In the genomic region with DNA sequence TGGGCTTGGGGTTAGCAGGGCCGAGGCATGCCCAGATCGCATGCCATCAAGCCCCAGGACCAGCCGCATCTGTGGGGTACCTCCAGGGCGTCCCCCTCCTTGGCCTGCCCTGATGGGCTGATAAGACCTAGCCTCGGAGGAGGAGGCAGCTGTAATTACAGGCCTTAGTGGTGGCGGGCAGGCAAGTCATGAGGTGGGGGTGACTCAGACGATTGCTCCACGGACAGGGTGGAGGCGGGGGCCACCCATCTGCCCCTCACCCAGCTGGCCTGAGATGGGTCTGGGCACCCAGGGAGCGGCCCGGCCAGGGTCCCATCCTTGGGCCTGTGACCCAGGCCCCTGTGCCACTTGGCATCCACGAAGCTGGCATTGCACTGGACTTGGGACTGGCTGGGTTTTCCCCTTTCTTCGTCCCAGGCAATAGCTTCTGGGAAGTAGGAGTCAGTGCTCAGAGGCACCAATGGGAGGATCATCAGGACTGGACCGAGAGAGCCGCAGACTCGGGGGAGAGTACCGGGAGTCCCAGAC, we compare ENCODE assay signal across 13 cellular contexts. TPM values are rescaled to one million over a fixed set of nuclear protein-coding genes. Genes with fewer than 3 reads are reported as not detected.
DNase-seq lines count a peak whose midpoint lies in the region; ATAC-seq, FAIRE-seq and TF ChIP-seq lines count a peak whose summit lies in the region.
"Had no signal": no experiment of that assay in that cellular context is flagged by ENCODE, and none has a peak within 500 bp of the region (broad histone marks: within the 10 kb centered on the region; RNA-seq: fewer than 3 reads in every experiment).

No MANE protein-coding gene starts in this region.

- H3K4me3 ChIP-seq in SJSA1 (no peak overlapping the region), gastroesophageal sphincter (no peak overlapping the region), small intestine (ENCODE audit: low read depth in 1 of 2, low read length in 2 of 2) (no peak overlapping the region)
- H3K4me3 ChIP-seq: heart right ventricle had no signal

- H3K36me3 Mint-ChIP-seq in activated T-helper 1 cell treated with anti-CD3 and anti-CD28 coated beads, Interleukin-12 subunit alpha, Interleukin-12 subunit beta, Interleukin-2, Interleukin-4 antibody, amounts not matched to agents 30 ng/mL and 10 ng/mL and 1 ng/mL, durations not matched to agents 14 hours and 24 hours and 36 hours (ENCODE audit: low read depth): no peaks in the 10 kb centered on the region
- H3K36me3 Mint-ChIP-seq: activated naive CD4-positive, alpha-beta T cell treated with anti-CD3 and anti-CD28 coated beads, Interleukin-2, amount 10 ng/mL, durations not matched to agents 7 days and 5 days; CD8-positive, alpha-beta memory T cell had no signal

- no peak for TF ChIP-seq CTCF in gastroesophageal sphincter (IDR thresholded peaks at IDR 0.05)

- peak; percentile 88 for DNase-seq in ELR (ENCODE audit: low read depth)
- no peak for DNase-seq in SJSA1 (ENCODE audit: low read depth in 1 of 2, low spot score in 2 of 2)
- DNase-seq in small intestine: peak; percentile 75
- no peak for DNase-seq in globus pallidus (ENCODE audit: low spot score)
- no peak for DNase-seq in activated T-helper 1 cell treated with anti-CD3 and anti-CD28 coated beads, Interleukin-12 subunit alpha, Interleukin-12 subunit beta, Interleukin-2, Interleukin-4 antibody, amounts not matched to agents 30 ng/mL and 10 ng/mL and 1 ng/mL, durations not matched to agents 14 hours and 24 hours and 36 hours (ENCODE audit: low spot score)
- DNase-seq: activated naive CD4-positive, alpha-beta T cell treated with anti-CD3 and anti-CD28 coated beads, Interleukin-2, amount 10 ng/mL, durations not matched to agents 7 days and 5 days; CD8-positive, alpha-beta memory T cell; heart right ventricle; NCI-H526 treated with DMSO at 0.1 percent for 48 hours had no signal

- TF ChIP-seq EP300 in gastroesophageal sphincter (IDR thresholded peaks at IDR 0.05): no peak

- intact Hi-C loops in activated T-helper 1 cell treated with anti-CD3 and anti-CD28 coated beads, Interleukin-12 subunit alpha, Interleukin-12 subunit beta, Interleukin-2, Interleukin-4 antibody, amounts not matched to agents 30 ng/mL and 10 ng/mL and 1 ng/mL, durations not matched to agents 14 hours and 24 hours and 36 hours (cut with micrococcal nuclease): no loop called here

- ATAC-seq in gastroesophageal sphincter (peak; percentile 20), GM18505 (IDR thresholded peaks at IDR 0.05; ENCODE audit: unreplicated experiment) (no peak), HG02884 (IDR thresholded peaks at IDR 0.05; ENCODE audit: unreplicated experiment) (no peak)
- ATAC-seq: right cardiac atrium had no signal

- H3K27ac Mint-ChIP-seq in activated T-helper 1 cell treated with anti-CD3 and anti-CD28 coated beads, Interleukin-12 subunit alpha, Interleukin-12 subunit beta, Interleukin-2, Interleukin-4 antibody, amounts not matched to agents 30 ng/mL and 10 ng/mL and 1 ng/mL, durations not matched to agents 14 hours and 24 hours and 36 hours: no peak overlapping the region
- H3K27ac Mint-ChIP-seq: activated naive CD4-positive, alpha-beta T cell treated with anti-CD3 and anti-CD28 coated beads, Interleukin-2, amount 10 ng/mL, durations not matched to agents 7 days and 5 days had no signal

- no peak overlapping the region for H3K4me3 Mint-ChIP-seq in activated T-helper 1 cell treated with anti-CD3 and anti-CD28 coated beads, Interleukin-12 subunit alpha, Interleukin-12 subunit beta, Interleukin-2, Interleukin-4 antibody, amounts not matched to agents 30 ng/mL and 10 ng/mL and 1 ng/mL, durations not matched to agents 14 hours and 24 hours and 36 hours
- H3K4me3 Mint-ChIP-seq: activated naive CD4-positive, alpha-beta T cell treated with anti-CD3 and anti-CD28 coated beads, Interleukin-2, amount 10 ng/mL, durations not matched to agents 7 days and 5 days; CD8-positive, alpha-beta memory T cell had no signal

- no peak for FAIRE-seq in small intestine (lab: Jason Lieb, UNC)

- TF ChIP-seq POLR2A in gastroesophageal sphincter (IDR thresholded peaks at IDR 0.05) (no peak), GM18505 (IDR thresholded peaks at IDR 0.05; ENCODE audit: borderline replicate concordance, extremely low read depth, insufficient read depth, insufficient read length) (no peak)

- WGBS in gastroesophageal sphincter (ENCODE audit: low coverage in 1 of 2), 2 donors: 88% methylated on average over 4 of the region's 17 CpGs; no CpG with 5 or more reads in 1 of the 2 donors
- 24 to 59% (median 34%) methylated on average over 16 to 17 of the region's 17 CpGs for WGBS in small intestine, 3 donors

- peaks cover 11% of the 10 kb centered on the region for H3K27me3 Mint-ChIP-seq in activated T-helper 1 cell treated with anti-CD3 and anti-CD28 coated beads, Interleukin-12 subunit alpha, Interleukin-12 subunit beta, Interleukin-2, Interleukin-4 antibody, amounts not matched to agents 30 ng/mL and 10 ng/mL and 1 ng/mL, durations not matched to agents 14 hours and 24 hours and 36 hours (ENCODE audit: insufficient read depth)

- H3K9me3 ChIP-seq in SJSA1 (replicated peaks): no peaks in the 10 kb centered on the region
- no peaks in the 10 kb centered on the region for H3K9me3 ChIP-seq in gastroesophageal sphincter
- H3K9me3 ChIP-seq in small intestine (ENCODE audit: control insufficient read depth, low read depth): no peaks in the 10 kb centered on the region
- H3K9me3 ChIP-seq: heart right ventricle had no signal

- H3K27me3 ChIP-seq in SJSA1 (replicated peaks) (no peaks in the 10 kb centered on the region), gastroesophageal sphincter (peaks cover 7% of the 10 kb centered on the region), small intestine (ENCODE audit: control insufficient read depth in 2 of 2, insufficient read depth in 2 of 2, low read length in 2 of 2) (no peaks in the 10 kb centered on the region)

- H3K27ac ChIP-seq in SJSA1 (peak overlapping the region; percentile 24; the same call in 1 of the 2 replicates), gastroesophageal sphincter (no peak overlapping the region), small intestine (ENCODE audit: low read depth in 1 of 2, low read length in 1 of 2) (no peak overlapping the region)
- H3K27ac ChIP-seq: heart right ventricle had no signal

- no peaks in the 10 kb centered on the region for H3K36me3 ChIP-seq in SJSA1
- H3K36me3 ChIP-seq in gastroesophageal sphincter: no peaks in the 10 kb centered on the region
- H3K36me3 ChIP-seq in small intestine (ENCODE audit: control insufficient read depth in 2 of 2, insufficient read depth in 2 of 2, low read length in 2 of 2): no peaks in the 10 kb centered on the region
- H3K36me3 ChIP-seq: heart right ventricle had no signal

- no peaks in the 10 kb centered on the region for H3K9me3 Mint-ChIP-seq in activated T-helper 1 cell treated with anti-CD3 and anti-CD28 coated beads, Interleukin-12 subunit alpha, Interleukin-12 subunit beta, Interleukin-2, Interleukin-4 antibody, amounts not matched to agents 30 ng/mL and 10 ng/mL and 1 ng/mL, durations not matched to agents 14 hours and 24 hours and 36 hours
- H3K9me3 Mint-ChIP-seq: activated naive CD4-positive, alpha-beta T cell treated with anti-CD3 and anti-CD28 coated beads, Interleukin-2, amount 10 ng/mL, durations not matched to agents 7 days and 5 days; CD8-positive, alpha-beta memory T cell had no signal

- peaks cover 12% of the 10 kb centered on the region for H3K4me1 Mint-ChIP-seq in activated T-helper 1 cell treated with anti-CD3 and anti-CD28 coated beads, Interleukin-12 subunit alpha, Interleukin-12 subunit beta, Interleukin-2, Interleukin-4 antibody, amounts not matched to agents 30 ng/mL and 10 ng/mL and 1 ng/mL, durations not matched to agents 14 hours and 24 hours and 36 hours (ENCODE audit: low read depth)
- H3K4me1 Mint-ChIP-seq: activated naive CD4-positive, alpha-beta T cell treated with anti-CD3 and anti-CD28 coated beads, Interleukin-2, amount 10 ng/mL, durations not matched to agents 7 days and 5 days; CD8-positive, alpha-beta memory T cell had no signal

- peaks cover 69% of the 10 kb centered on the region for H3K4me1 ChIP-seq in SJSA1 (replicated peaks)
- H3K4me1 ChIP-seq in gastroesophageal sphincter: peaks cover 0 to 3% (median 0%) of the 10 kb centered on the region in 3 donors
- peaks cover 0 to 8% of the 10 kb centered on the region in 2 donors for H3K4me1 ChIP-seq in small intestine (ENCODE audit: control insufficient read depth in 2 of 2, insufficient read depth in 1 of 2, low read depth in 1 of 2, low read length in 1 of 2)

RNA-seq across cellular contexts. Expression of a gene that starts 57.5 kb away (rescaled TPM):
- total RNA-seq in SJSA1 (2014; rRNA removed; shearing (Covaris generic)): 29.3 and 30.8 TPM in 2 replicates
- 100 to 1,000 TPM in 3 of 4 donors, 10 to 100 TPM in 1; 85.2 to 125 (median 108) TPM for total RNA-seq in gastroesophageal sphincter
- polyA plus RNA-seq in small intestine: 10 to 100 TPM in 2 of 3 donors, 1 to 10 TPM in 1; 7.6 to 21.1 (median 19.7) TPM
- 52.3 and 55.2 TPM in 2 replicates for total RNA-seq in activated T-helper 1 cell treated with anti-CD3 and anti-CD28 coated beads, Interleukin-12 subunit alpha, Interleukin-12 subunit beta, Interleukin-2, Interleukin-4 antibody, amounts not matched to agents 30 ng/mL and 10 ng/mL and 1 ng/mL, durations not matched to agents 14 hours and 24 hours and 36 hours

Comparison
In these comparisons a context has a peak if more than half of its experiments do, and no peak if none do; other contexts are left out.
1. DNase-seq: peak in ELR (single experiment) and small intestine (single experiment); none in SJSA1 (0 of 2), globus pallidus (single experiment) and activated T-helper 1 cell treated with anti-CD3 and anti-CD28 coated beads, Interleukin-12 subunit alpha, Interleukin-12 subunit beta, Interleukin-2, Interleukin-4 antibody, amounts not matched to agents 30 ng/mL and 10 ng/mL and 1 ng/mL, durations not matched to agents 14 hours and 24 hours and 36 hours (single experiment).